22 cellular contexts compared by ENCODE assay signal in genomic region chr1:150798509-150798908, GRCh38. TPM values are rescaled to one million over a fixed set of nuclear protein-coding genes. Genes with fewer than 3 reads are reported as not detected.
A peak's percentile ranks its signal among the peaks of the same experiment; 100 is the strongest.
DNase-seq lines count a peak whose midpoint lies in the region; ATAC-seq, FAIRE-seq and TF ChIP-seq lines count a peak whose summit lies in the region.
"Had no signal": no experiment of that assay in that cellular context is flagged by ENCODE, and none has a peak within 500 bp of the region (broad histone marks: within the 10 kb centered on the region; RNA-seq: fewer than 3 reads in every experiment).

No MANE protein-coding gene starts in this region.

- no peaks in the 10 kb centered on the region for H3K9me3 ChIP-seq in astrocyte (ENCODE audit: insufficient read depth, low read depth, low read length)
- no peaks in the 10 kb centered on the region for H3K9me3 ChIP-seq in neural progenitor cell (ENCODE audit: low read depth)
- H3K9me3 ChIP-seq: BLaER1 treated with 17β-estradiol and CSF1 and Interleukin-3, amounts not matched to agents 10 nM and 100 nM; right lobe of liver; upper lobe of right lung had no signal

- H3K36me3 Mint-ChIP-seq in astrocyte (ENCODE audit: low read depth, unreplicated experiment), result peaks cover 33% of the 10 kb centered on the region
- peaks cover 1% of the 10 kb centered on the region for H3K36me3 Mint-ChIP-seq in neural progenitor cell
- peaks cover 4% of the 10 kb centered on the region for H3K36me3 Mint-ChIP-seq in progenitor cell of endocrine pancreas (ENCODE audit: insufficient read depth)

- no peak overlapping the region for H3K27ac Mint-ChIP-seq in astrocyte (ENCODE audit: unreplicated experiment)
- H3K27ac Mint-ChIP-seq in neural progenitor cell, result peak overlapping the region; percentile 48
- H3K27ac Mint-ChIP-seq in progenitor cell of endocrine pancreas, result no peak overlapping the region
- H3K27ac Mint-ChIP-seq: activated naive CD8-positive, alpha-beta T cell; IgD-negative memory B cell; stimulated activated memory B cell treated with anti-CD40 and anti-IgM and Interleukin-4, amounts not matched to agents 10 μg/mL and 1 μg/mL and 100 μg/mL, for 72 hours had no signal

- H3K4me1 ChIP-seq in astrocyte (ENCODE audit: insufficient read depth, low read length), result peaks cover 4% of the 10 kb centered on the region
- H3K4me1 ChIP-seq in neural progenitor cell, result peaks cover 23% of the 10 kb centered on the region
- H3K4me1 ChIP-seq: right lobe of liver, upper lobe of right lung had no signal

- no peak overlapping the region for H3K4me3 ChIP-seq in astrocyte (ENCODE audit: insufficient read depth, low read depth, low read length)
- no peak overlapping the region for H3K4me3 ChIP-seq in neural progenitor cell
- H3K4me3 ChIP-seq: BLaER1 treated with 17β-estradiol and CSF1 and Interleukin-3, amounts not matched to agents 10 nM and 100 nM; right lobe of liver; upper lobe of right lung had no signal

- H3K36me3 ChIP-seq in astrocyte (ENCODE audit: insufficient read depth, low read length) (peaks cover 12% of the 10 kb centered on the region), neural progenitor cell (no peaks in the 10 kb centered on the region)

- H3K4me3 Mint-ChIP-seq in astrocyte (ENCODE audit: unreplicated experiment) (no peak overlapping the region), neural progenitor cell (peak overlapping the region; percentile 15), progenitor cell of endocrine pancreas (ENCODE audit: low read depth) (no peak overlapping the region)
- H3K4me3 Mint-ChIP-seq: activated naive CD8-positive, alpha-beta T cell; central memory CD8-positive, alpha-beta T cell; IgD-negative memory B cell; stimulated activated memory B cell treated with anti-CD40 and anti-IgM and Interleukin-4, amounts not matched to agents 10 μg/mL and 1 μg/mL and 100 μg/mL, for 72 hours had no signal

- H3K27me3 ChIP-seq in astrocyte (ENCODE audit: insufficient read depth, low read length), result no peaks in the 10 kb centered on the region
- no peaks in the 10 kb centered on the region for H3K27me3 ChIP-seq in neural progenitor cell
- H3K27me3 ChIP-seq: BLaER1 treated with 17β-estradiol and CSF1 and Interleukin-3, amounts not matched to agents 10 nM and 100 nM; right lobe of liver; upper lobe of right lung had no signal

- H3K9ac ChIP-seq in astrocyte (ENCODE audit: low read length) (no peak overlapping the region), neural progenitor cell (no peak overlapping the region)
- H3K9ac ChIP-seq: BLaER1 treated with 17β-estradiol and CSF1 and Interleukin-3, amounts not matched to agents 10 nM and 100 nM had no signal

- H2AFZ ChIP-seq in astrocyte (ENCODE audit: low read depth, low read length), result no peak overlapping the region
- no peak overlapping the region for H2AFZ ChIP-seq in neural progenitor cell (replicated peaks)

- H3K79me2 ChIP-seq in astrocyte (ENCODE audit: insufficient read depth, low read length), result no peaks in the 10 kb centered on the region
- no peaks in the 10 kb centered on the region for H3K79me2 ChIP-seq in neural progenitor cell (ENCODE audit: low read depth)

- H4K20me1 ChIP-seq in astrocyte (ENCODE audit: insufficient read depth, low read length), result no peaks in the 10 kb centered on the region
- no peaks in the 10 kb centered on the region for H4K20me1 ChIP-seq in neural progenitor cell (ENCODE audit: low read depth)
- H4K20me1 ChIP-seq: BLaER1 treated with 17β-estradiol and CSF1 and Interleukin-3, amounts not matched to agents 10 nM and 100 nM had no signal

- H3K4me1 Mint-ChIP-seq in astrocyte (ENCODE audit: low read depth, unreplicated experiment), result no peaks in the 10 kb centered on the region
- H3K4me1 Mint-ChIP-seq in neural progenitor cell, result peaks cover 31% of the 10 kb centered on the region
- H3K4me1 Mint-ChIP-seq in progenitor cell of endocrine pancreas (ENCODE audit: low read depth), result no peaks in the 10 kb centered on the region
- H3K4me1 Mint-ChIP-seq: central memory CD8-positive, alpha-beta T cell; IgD-negative memory B cell; stimulated activated memory B cell treated with anti-CD40 and anti-IgM and Interleukin-4, amounts not matched to agents 10 μg/mL and 1 μg/mL and 100 μg/mL, for 72 hours had no signal

- no peaks in the 10 kb centered on the region for H3K27me3 Mint-ChIP-seq in astrocyte (ENCODE audit: low read depth, unreplicated experiment)
- H3K27me3 Mint-ChIP-seq in neural progenitor cell (ENCODE audit: insufficient read depth, low read depth), result peaks cover 5% of the 10 kb centered on the region
- H3K27me3 Mint-ChIP-seq in progenitor cell of endocrine pancreas, result no peaks in the 10 kb centered on the region
- H3K27me3 Mint-ChIP-seq: activated naive CD8-positive, alpha-beta T cell; central memory CD8-positive, alpha-beta T cell; IgD-negative memory B cell; stimulated activated memory B cell treated with anti-CD40 and anti-IgM and Interleukin-4, amounts not matched to agents 10 μg/mL and 1 μg/mL and 100 μg/mL, for 72 hours had no signal

- H3K27ac ChIP-seq in astrocyte (ENCODE audit: low read depth, low read length) (no peak overlapping the region), neural progenitor cell (no peak overlapping the region)
- H3K27ac ChIP-seq: epithelial cell of prostate, right lobe of liver, upper lobe of right lung had no signal

- ATAC-seq in GM19455 (IDR thresholded peaks at IDR 0.05; ENCODE audit: unreplicated experiment), result no peak
- ATAC-seq in GM19324 (IDR thresholded peaks at IDR 0.05; ENCODE audit: low FRiP score, unreplicated experiment), result no peak
- ATAC-seq in HG03571 (IDR thresholded peaks at IDR 0.05; ENCODE audit: unreplicated experiment), result no peak
- ATAC-seq: left colon; right lobe of liver; stimulated activated memory B cell treated with anti-CD40 and anti-IgM and Interleukin-4, amounts not matched to agents 10 μg/mL and 1 μg/mL and 100 μg/mL, for 72 hours; upper lobe of right lung had no signal

- TF ChIP-seq CTCF in astrocyte (IDR thresholded peaks at IDR 0.05; ENCODE audit: insufficient read depth, low read depth, low read length) (no peak), neural progenitor cell (IDR thresholded peaks at IDR 0.05) (no peak), progenitor cell of endocrine pancreas (IDR thresholded peaks at IDR 0.05; ENCODE audit: unreplicated experiment) (no peak)

- H3F3A ChIP-seq in neural progenitor cell (ENCODE audit: low read depth), result no peaks in the 10 kb centered on the region

- FAIRE-seq in astrocyte (lab: Jason Lieb, UNC), result no peak
- FAIRE-seq: GM12891 had no signal

- H3K4me2 ChIP-seq in astrocyte (ENCODE audit: low read length), result no peak overlapping the region
- H3K4me2 ChIP-seq in neural progenitor cell, result peak overlapping the region; percentile 28
- H3K4me2 ChIP-seq: BLaER1 treated with 17β-estradiol and CSF1 and Interleukin-3, amounts not matched to agents 10 nM and 100 nM had no signal

- no peaks in the 10 kb centered on the region for H3K9me3 Mint-ChIP-seq in astrocyte (ENCODE audit: unreplicated experiment)
- H3K9me3 Mint-ChIP-seq in neural progenitor cell, result no peaks in the 10 kb centered on the region
- no peaks in the 10 kb centered on the region for H3K9me3 Mint-ChIP-seq in progenitor cell of endocrine pancreas (ENCODE audit: low read depth)
- H3K9me3 Mint-ChIP-seq: central memory CD8-positive, alpha-beta T cell; IgD-negative memory B cell; stimulated activated memory B cell treated with anti-CD40 and anti-IgM and Interleukin-4, amounts not matched to agents 10 μg/mL and 1 μg/mL and 100 μg/mL, for 72 hours had no signal

- peak; percentile 81 for DNase-seq in NCI-H1105 (lab: John Stamatoyannopoulos, UW)
- peak; percentile 10 for DNase-seq in NCI-H2196 (lab: John Stamatoyannopoulos, UW; ENCODE audit: unreplicated experiment)
- peak; percentile 41 for DNase-seq in astrocyte (ENCODE audit: low read depth)
- peak; percentile 37 for DNase-seq in neural progenitor cell (ENCODE audit: low spot score)
- no peak for DNase-seq in progenitor cell of endocrine pancreas (ENCODE audit: low spot score, unreplicated experiment)
- DNase-seq: activated CD4-positive, CD25-positive, alpha-beta regulatory T cell treated with anti-CD3 and anti-CD28 coated beads, Interleukin-2, amount 50 U/mL, for 72 hours; EL; left colon; NCI-H1092; right lobe of liver; T-helper 1 cell; upper lobe of right lung had no signal

RNA-seq across cellular contexts. Expression of gene CTSK, which starts 9.6 kb away (rescaled TPM):
- total RNA-seq in astrocyte (3.9 and 4.0 TPM in 2 replicates), neural progenitor cell (ENCODE audit: low replicate concordance) (3.9 and 6.7 TPM in 2 replicates), progenitor cell of endocrine pancreas (6.6 and 7.4 TPM in 2 replicates)

RNA-seq across cellular contexts. Expression of gene CTSS, which starts 32.9 kb away (rescaled TPM):
- total RNA-seq in astrocyte, result 0.31 and 0.61 TPM in 2 replicates
- total RNA-seq in neural progenitor cell (ENCODE audit: low replicate concordance), result 0.06 TPM in 1 of 2 replicates, not detected in the other
- 0.13 and 0.17 TPM in 2 replicates for total RNA-seq in progenitor cell of endocrine pancreas
